Comparison of ENCODE assay signal across 1 cellular context in genomic region chr22:31944700-31945477, GRCh38.
A peak's percentile ranks its signal among the peaks of the same experiment; 100 is the strongest.
TF ChIP-seq lines count a peak whose summit lies in the region.

No MANE protein-coding gene starts in this region.

TF ChIP-seq in GM12878, 131 proteins besides CTCF, POLR2A, EP300 and RAD21 (continued from another document and continues in another):
- TF ChIP-seq ZNF687 (IDR thresholded peaks at IDR 0.05) (0 out of 2 replicates have a peak, but pooled peaks have one; percentile 30), PAX5 (IDR thresholded peaks at IDR 0.05; ENCODE audit: borderline replicate concordance, low read depth, low read length) (no peak), ZBED1 (IDR thresholded peaks at IDR 0.05; ENCODE audit: borderline replicate concordance) (no peak), PKNOX1 (IDR thresholded peaks at IDR 0.05) (no peak), PRDM15 (CRISPR knock-in tag; IDR thresholded peaks at IDR 0.05) (no peak), ESRRA (IDR thresholded peaks at IDR 0.05; ENCODE audit: low read length) (no peak), TCF7 (IDR thresholded peaks at IDR 0.05; ENCODE audit: borderline replicate concordance) (no peak), POLR2AphosphoS2 (IDR thresholded peaks at IDR 0.05; ENCODE audit: low read depth, low read length) (no peak), MEF2B (IDR thresholded peaks at IDR 0.05; ENCODE audit: partially characterized antibody, poor library complexity, severe bottlenecking) (no peak), ZNF207 (IDR thresholded peaks at IDR 0.05; ENCODE audit: borderline replicate concordance) (no peak), SUZ12 (IDR thresholded peaks at IDR 0.05; ENCODE audit: unreplicated experiment) (no peak), NFIC (IDR thresholded peaks at IDR 0.05; ENCODE audit: low read depth, low read length) (no peak), RELB (IDR thresholded peaks at IDR 0.05; ENCODE audit: low read depth) (no peak), RB1 (IDR thresholded peaks at IDR 0.05; ENCODE audit: borderline replicate concordance) (no peak; the same call in 1 of the 2 replicates), KLF5 (IDR thresholded peaks at IDR 0.05; ENCODE audit: partially characterized antibody) (no peak), E4F1 (IDR thresholded peaks at IDR 0.05; ENCODE audit: borderline replicate concordance, partially characterized antibody) (no peak), ZBTB40 (IDR thresholded peaks at IDR 0.05; ENCODE audit: borderline replicate concordance) (no peak), ZNF217 (IDR thresholded peaks at IDR 0.05) (0 out of 2 replicates have a peak, but pooled peaks have one; percentile 16), POLR2AphosphoS5 (IDR thresholded peaks at IDR 0.05; ENCODE audit: low read length) (no peak), SKIL (IDR thresholded peaks at IDR 0.05; ENCODE audit: low read depth, poor library complexity, severe bottlenecking) (no peak), MXI1 (IDR thresholded peaks at IDR 0.05; ENCODE audit: low read depth, low read length) (no peak), GATAD2B (conservative IDR thresholded peaks at IDR 0.05; ENCODE audit: low read depth) (no peak; the same call in 1 of the 2 replicates), SREBF2 (IDR thresholded peaks at IDR 0.05; ENCODE audit: low read length) (no peak), ELK1 (IDR thresholded peaks at IDR 0.05; ENCODE audit: low read depth, low read length) (no peak), SUPT20H (IDR thresholded peaks at IDR 0.05; ENCODE audit: borderline replicate concordance, control insufficient read depth, low read depth, low read length) (no peak), PAX8 (IDR thresholded peaks at IDR 0.05) (no peak), TCF3 (IDR thresholded peaks at IDR 0.05; ENCODE audit: borderline replicate concordance, insufficient read depth, low read depth, low read length) (no peak), SMAD1 (IDR thresholded peaks at IDR 0.05; ENCODE audit: low read depth, partially characterized antibody) (no peak), MYC (IDR thresholded peaks at IDR 0.05; ENCODE audit: insufficient read depth, insufficient read length, insufficient replicate concordance, low read length, severe bottlenecking) (no peak), ETV6 (conservative IDR thresholded peaks at IDR 0.05 in 1 of 2, IDR thresholded peaks at IDR 0.05 in 1 of 2; ENCODE audit: borderline replicate concordance in 1 of 2, low read depth in 1 of 2) (no peak), CEBPB (IDR thresholded peaks at IDR 0.05; ENCODE audit: borderline replicate concordance in 1 of 2, low read depth in 2 of 2, low read length in 2 of 2) (no peak), YBX1 (IDR thresholded peaks at IDR 0.05) (no peak), IRF4 (IDR thresholded peaks at IDR 0.05; ENCODE audit: low read depth, low read length) (no peak), KAT2A (conservative IDR thresholded peaks at IDR 0.05; ENCODE audit: control insufficient read depth, low read depth, low read length) (no peak)
